ENCODE assay signal across 36 cellular contexts in genomic region chr3:184082034-184082433, GRCh38. TPM values are rescaled to one million over a fixed set of nuclear protein-coding genes. Genes with fewer than 3 reads are reported as not detected.
"Had no signal": no experiment of that assay in that cellular context is flagged by ENCODE, and none has a peak within 500 bp of the region (broad histone marks: within the 10 kb centered on the region; RNA-seq: fewer than 3 reads in every experiment).

No MANE protein-coding gene starts in this region.

- H3K36me3 ChIP-seq: adrenal gland, cardiac muscle cell had no signal

- ATAC-seq: activated CD8-positive, alpha-beta T cell treated with anti-CD3 and anti-CD28 coated beads for 36 hours; activated naive CD4-positive, alpha-beta T cell treated with anti-CD3 and anti-CD28 coated beads, Interleukin-2, amount 50 U/mL, for 72 hours; activated T-cell treated with anti-CD3 and anti-CD28 coated beads, Interleukin-2, amount 50 U/mL, for 4 hours; activated T-cell treated with anti-CD3 and anti-CD28 coated beads, Interleukin-2, amount 50 U/mL, for 72 hours; activated T-helper 17 cell treated with anti-CD3 and anti-CD28 coated beads, Interleukin-2, amount 50 U/mL, for 72 hours had no signal

- H3K27me3 ChIP-seq: adrenal gland, cardiac muscle cell had no signal

- H3K27ac ChIP-seq: adrenal gland, cardiac muscle cell, VCaP had no signal

- H3K9me3 ChIP-seq: adrenal gland had no signal

- H3K4me3 ChIP-seq: adrenal gland, cardiac muscle cell had no signal

- FAIRE-seq: bronchial epithelial cell, TTC549 had no signal

- H3K4me1 ChIP-seq: adrenal gland had no signal

- DNase-seq: activated B cell treated with CpG ODN at 0.5 μM for 24 hours; activated CD4-positive, alpha-beta memory T cell treated with anti-CD3 and anti-CD28 coated beads for 36 hours; activated CD4-positive, alpha-beta T cell treated with anti-CD3 and anti-CD28 coated beads for 4 hours; activated CD4-positive, alpha-beta T cell treated with anti-CD3 and anti-CD28 coated beads, Interleukin-2, amount 10 ng/mL, durations not matched to agents 24 days and 14 days; activated CD4-positive, alpha-beta T cell treated with anti-CD3 and anti-CD28 coated beads, Interleukin-2, amount 50 U/mL, for 1 hour; activated CD4-positive, alpha-beta T cell treated with anti-CD3 and anti-CD28 coated beads, Interleukin-2, amount 50 U/mL, for 4 hours; activated CD4-positive, CD25-positive, alpha-beta regulatory T cell treated with anti-CD3 and anti-CD28 coated beads, Interleukin-2, amount 50 U/mL, for 72 hours; activated CD8-positive, alpha-beta memory T cell treated with anti-CD3 and anti-CD28 coated beads, Interleukin-2, amount 50 U/mL, for 4 hours; activated CD8-positive, alpha-beta T cell treated with anti-CD3 and anti-CD28 coated beads for 36 hours; activated effector memory CD4-positive, alpha-beta T cell treated with anti-CD3 and anti-CD28 coated beads, Interleukin-2, amount 50 U/mL, for 16 hours; activated gamma-delta T cell treated with Interleukin-2 at 50 U/mL for 16 hours; activated naive CD4-positive, alpha-beta T cell; activated naive CD4-positive, alpha-beta T cell treated with anti-CD3 and anti-CD28 coated beads for 36 hours; activated naive CD4-positive, alpha-beta T cell treated with anti-CD3 and anti-CD28 coated beads, Interleukin-2, amount 50 U/mL, for 16 hours; activated naive CD8-positive, alpha-beta T cell treated with anti-CD3 and anti-CD28 coated beads for 36 hours; activated T-cell treated with anti-CD3 and anti-CD28 coated beads for 4 hours; activated T-cell treated with anti-CD3 and anti-CD28 coated beads, Interleukin-2, amount 50 U/mL, for 1 hour; activated T-cell treated with anti-CD3 and anti-CD28 coated beads, Interleukin-2, amount 50 U/mL, for 4 hours; activated T-cell treated with anti-CD3 and anti-CD28 coated beads, Interleukin-2, amount 50 U/mL, for 72 hours; adrenal gland; amniotic stem cell; aorta; caudate nucleus; cerebellar nuclear complex; T-helper 1 cell; T-helper 2 cell; T-helper 9 cell had no signal

RNA-seq across cellular contexts. Expression of gene HTR3E, which starts 14.8 kb away (rescaled TPM):
- total RNA-seq: activated B cell treated with CpG ODN at 0.5 μM for 24 hours; activated CD4-positive, alpha-beta memory T cell treated with anti-CD3 and anti-CD28 coated beads for 36 hours; activated CD4-positive, alpha-beta T cell treated with anti-CD3 and anti-CD28 coated beads, Interleukin-2, amount 10 ng/mL, durations not matched to agents 24 days and 14 days; activated CD8-positive, alpha-beta memory T cell treated with anti-CD3 and anti-CD28 coated beads for 36 hours; activated CD8-positive, alpha-beta T cell treated with anti-CD3 and anti-CD28 coated beads for 36 hours; activated naive CD4-positive, alpha-beta T cell treated with anti-CD3 and anti-CD28 coated beads for 36 hours; activated naive CD4-positive, alpha-beta T cell treated with anti-CD3 and anti-CD28 coated beads, Interleukin-2, amount 50 U/mL, for 72 hours; activated naive CD8-positive, alpha-beta T cell treated with anti-CD3 and anti-CD28 coated beads for 36 hours; activated T-cell treated with anti-CD3 and anti-CD28 coated beads, Interleukin-2, amount 50 U/mL, for 4 hours; activated T-cell treated with anti-CD3 and anti-CD28 coated beads, Interleukin-2, amount 50 U/mL, for 72 hours; activated T-helper 1 cell treated with anti-CD3 and anti-CD28 coated beads, Interleukin-12 subunit alpha, Interleukin-12 subunit beta, Interleukin-2, Interleukin-4 antibody, amounts not matched to agents 30 ng/mL and 10 ng/mL and 1 ng/mL, durations not matched to agents 14 hours and 24 hours and 36 hours; activated T-helper 17 cell treated with anti-CD3 and anti-CD28 coated beads, Interleukin-2, amount 50 U/mL, for 72 hours; adrenal gland; aorta; bronchial epithelial cell; cardiac muscle cell; chondrocyte had no signal
- polyA plus RNA-seq: adrenal gland, aorta had no signal

RNA-seq across cellular contexts. Expression of gene HTR3C, which starts 29.2 kb away (rescaled TPM):
- total RNA-seq: activated B cell treated with CpG ODN at 0.5 μM for 24 hours; activated CD4-positive, alpha-beta memory T cell treated with anti-CD3 and anti-CD28 coated beads for 36 hours; activated CD4-positive, alpha-beta T cell treated with anti-CD3 and anti-CD28 coated beads, Interleukin-2, amount 10 ng/mL, durations not matched to agents 24 days and 14 days; activated CD8-positive, alpha-beta memory T cell treated with anti-CD3 and anti-CD28 coated beads for 36 hours; activated CD8-positive, alpha-beta T cell treated with anti-CD3 and anti-CD28 coated beads for 36 hours; activated naive CD4-positive, alpha-beta T cell treated with anti-CD3 and anti-CD28 coated beads for 36 hours; activated naive CD4-positive, alpha-beta T cell treated with anti-CD3 and anti-CD28 coated beads, Interleukin-2, amount 50 U/mL, for 72 hours; activated naive CD8-positive, alpha-beta T cell treated with anti-CD3 and anti-CD28 coated beads for 36 hours; activated T-cell treated with anti-CD3 and anti-CD28 coated beads, Interleukin-2, amount 50 U/mL, for 4 hours; activated T-cell treated with anti-CD3 and anti-CD28 coated beads, Interleukin-2, amount 50 U/mL, for 72 hours; activated T-helper 1 cell treated with anti-CD3 and anti-CD28 coated beads, Interleukin-12 subunit alpha, Interleukin-12 subunit beta, Interleukin-2, Interleukin-4 antibody, amounts not matched to agents 30 ng/mL and 10 ng/mL and 1 ng/mL, durations not matched to agents 14 hours and 24 hours and 36 hours; activated T-helper 17 cell treated with anti-CD3 and anti-CD28 coated beads, Interleukin-2, amount 50 U/mL, for 72 hours; adrenal gland; aorta; bronchial epithelial cell; cardiac muscle cell; chondrocyte had no signal
- polyA plus RNA-seq: aorta had no signal

RNA-seq across cellular contexts. Expression of gene HTR3D, which starts 50.5 kb away (rescaled TPM):
- total RNA-seq: activated B cell treated with CpG ODN at 0.5 μM for 24 hours; activated CD4-positive, alpha-beta memory T cell treated with anti-CD3 and anti-CD28 coated beads for 36 hours; activated CD4-positive, alpha-beta T cell treated with anti-CD3 and anti-CD28 coated beads, Interleukin-2, amount 10 ng/mL, durations not matched to agents 24 days and 14 days; activated CD8-positive, alpha-beta memory T cell treated with anti-CD3 and anti-CD28 coated beads for 36 hours; activated CD8-positive, alpha-beta T cell treated with anti-CD3 and anti-CD28 coated beads for 36 hours; activated naive CD4-positive, alpha-beta T cell treated with anti-CD3 and anti-CD28 coated beads for 36 hours; activated naive CD4-positive, alpha-beta T cell treated with anti-CD3 and anti-CD28 coated beads, Interleukin-2, amount 50 U/mL, for 72 hours; activated naive CD8-positive, alpha-beta T cell treated with anti-CD3 and anti-CD28 coated beads for 36 hours; activated T-cell treated with anti-CD3 and anti-CD28 coated beads, Interleukin-2, amount 50 U/mL, for 4 hours; activated T-cell treated with anti-CD3 and anti-CD28 coated beads, Interleukin-2, amount 50 U/mL, for 72 hours; activated T-helper 1 cell treated with anti-CD3 and anti-CD28 coated beads, Interleukin-12 subunit alpha, Interleukin-12 subunit beta, Interleukin-2, Interleukin-4 antibody, amounts not matched to agents 30 ng/mL and 10 ng/mL and 1 ng/mL, durations not matched to agents 14 hours and 24 hours and 36 hours; activated T-helper 17 cell treated with anti-CD3 and anti-CD28 coated beads, Interleukin-2, amount 50 U/mL, for 72 hours; adrenal gland; aorta; bronchial epithelial cell; cardiac muscle cell; chondrocyte had no signal
- polyA plus RNA-seq: adrenal gland, aorta, cardiac muscle cell had no signal
